Comparison of ENCODE assay signal across 8 cellular contexts in genomic region chr5:81751836-81752643, GRCh38.
A peak's percentile ranks its signal among the peaks of the same experiment; 100 is the strongest.
DNase-seq lines count a peak whose midpoint lies in the region; ATAC-seq and TF ChIP-seq lines count a peak whose summit lies in the region.

No MANE protein-coding gene starts in this region.

- H3K27ac ChIP-seq in DOHH2 (ENCODE audit: low read depth, low read length) (peak overlapping the region; percentile 86), skin epidermis (peak overlapping the region; percentile 85 to 100 (median 98))

- peak overlapping the region; percentile 92 for H3K4me2 ChIP-seq in DOHH2 (ENCODE audit: low read length)

- ATAC-seq in GM18511 (IDR thresholded peaks at IDR 0.05; ENCODE audit: unreplicated experiment): no peak

- H3K9me3 ChIP-seq in DOHH2 (ENCODE audit: control insufficient read depth, insufficient read depth, low read length) (no peaks in the 10 kb centered on the region), iPS-15b (ENCODE audit: control insufficient read depth, insufficient read depth, low read length) (no peaks in the 10 kb centered on the region)

- TF ChIP-seq CTCF in DOHH2 (IDR thresholded peaks at IDR 0.05; ENCODE audit: low read depth, low read length, poor library complexity, severe bottlenecking): no peak
- no peak for TF ChIP-seq CTCF in LNCaP clone FGC (IDR thresholded peaks at IDR 0.05; ENCODE audit: control insufficient read depth, extremely low read depth, insufficient read depth)

- peaks cover 18% of the 10 kb centered on the region for H4K20me1 ChIP-seq in DOHH2 (ENCODE audit: control insufficient read depth, insufficient read depth, low read depth, low read length)

- no peaks in the 10 kb centered on the region for H3K9me2 ChIP-seq in DOHH2 (replicated peaks; ENCODE audit: control insufficient read depth, low read length)

- peaks cover 35% of the 10 kb centered on the region for H3K79me2 ChIP-seq in DOHH2 (ENCODE audit: control insufficient read depth, low read length)

- H3K27me3 ChIP-seq in DOHH2 (ENCODE audit: control insufficient read depth, low read length) (no peaks in the 10 kb centered on the region), iPS-15b (ENCODE audit: control insufficient read depth, insufficient read depth, low read length) (peaks cover 5% of the 10 kb centered on the region)

- H3K4me3 ChIP-seq in DOHH2 (ENCODE audit: low read length): peak overlapping the region; percentile 79
- H3K4me3 ChIP-seq in LNCaP clone FGC (ENCODE audit: low read depth, low read length): peak overlapping the region; percentile 67
- peak overlapping the region; percentile 51 for H3K4me3 ChIP-seq in iPS-15b (ENCODE audit: low read depth, low read length)
- peak overlapping the region; percentile 81 to 98 (median 94) for H3K4me3 ChIP-seq in skin epidermis

- peaks cover 24% of the 10 kb centered on the region for H3K36me3 ChIP-seq in DOHH2 (ENCODE audit: control insufficient read depth, low read length)
- no peaks in the 10 kb centered on the region for H3K36me3 ChIP-seq in iPS-15b (ENCODE audit: control insufficient read depth, insufficient read depth, low read length)

- H3K4me1 ChIP-seq in DOHH2 (ENCODE audit: control insufficient read depth, low read length): peaks cover 40% of the 10 kb centered on the region
- H3K4me1 ChIP-seq in iPS-15b (ENCODE audit: control insufficient read depth, insufficient read depth, low read length): peaks cover 33% of the 10 kb centered on the region

- DNase-seq in LNCaP clone FGC (ENCODE audit: low read depth) (no peak), amygdala (lab: John Stamatoyannopoulos, UW) (peak in 35 of 56 donors; percentile 4 to 75 (median 49)), amniotic stem cell (lab: John Stamatoyannopoulos, UW) (no peak), NCI-H2107 treated with DMSO at 0.1 percent for 48 hours (lab: John Stamatoyannopoulos, UW; ENCODE audit: unreplicated experiment) (no peak)

- H3F3A ChIP-seq in DOHH2 (ENCODE audit: control insufficient read depth, insufficient read depth): peaks cover 5% of the 10 kb centered on the region; the same call in 1 of the 2 replicates

- peak overlapping the region; percentile 27 for H3K9ac ChIP-seq in iPS-15b (ENCODE audit: low read depth, low read length)

Comparison
In these comparisons a context has a peak if more than half of its experiments do, and no peak if none do; other contexts are left out.
1. DNase-seq: peak in amygdala (35 of 56); none in LNCaP clone FGC (single experiment), amniotic stem cell (single experiment) and NCI-H2107 treated with DMSO at 0.1 percent for 48 hours (single experiment).
2. Peak in every context shown above with its lines, with median percentiles within 50 percentile points of each other: H3K4me3 ChIP-seq.